Comparison of ENCODE assay signal across 18 cellular contexts in the genomic region with DNA sequence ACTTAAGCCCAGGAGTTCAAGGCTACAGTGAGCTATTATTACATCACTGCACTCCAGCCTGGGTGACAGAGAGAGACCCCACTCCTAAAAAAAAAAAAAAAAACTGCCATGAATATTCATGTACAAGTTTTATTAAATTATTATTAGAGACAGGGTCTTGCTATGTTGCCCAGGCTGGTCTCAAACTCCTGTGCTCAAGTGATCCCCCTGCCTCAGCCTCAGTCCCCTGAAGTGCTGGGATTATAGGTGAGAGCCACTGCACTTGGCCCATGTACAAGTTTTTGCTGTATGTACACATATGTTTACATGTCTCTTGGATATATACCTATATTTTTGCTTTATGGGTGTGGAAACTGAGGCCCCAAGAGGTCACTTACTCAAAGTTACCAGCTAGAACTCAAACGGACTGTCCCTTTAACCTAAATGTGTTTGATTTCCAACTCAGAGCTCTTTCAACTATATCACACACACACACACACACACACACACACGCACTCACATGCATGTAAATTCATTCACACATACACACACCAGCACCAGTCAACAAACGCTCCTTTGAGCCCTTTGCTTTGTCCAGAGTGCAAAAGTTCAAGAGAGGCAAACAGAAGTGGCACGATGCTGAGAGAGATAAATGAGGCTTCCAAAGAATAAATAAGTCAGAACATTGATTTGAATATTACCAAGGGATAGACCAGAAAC. TPM values are rescaled to one million over a fixed set of nuclear protein-coding genes. Genes with fewer than 3 reads are reported as not detected.
DNase-seq lines count a peak whose midpoint lies in the region; ATAC-seq and TF ChIP-seq lines count a peak whose summit lies in the region.
"Had no signal": no experiment of that assay in that cellular context is flagged by ENCODE, and none has a peak within 500 bp of the region (broad histone marks: within the 10 kb centered on the region; RNA-seq: fewer than 3 reads in every experiment).

No MANE protein-coding gene starts in this region.

- peaks cover 21% of the 10 kb centered on the region for H3K4me1 Mint-ChIP-seq in type B pancreatic cell (ENCODE audit: unreplicated experiment)
- H3K4me1 Mint-ChIP-seq in Caco-2 (ENCODE audit: low read depth, unreplicated experiment), result peaks cover 7% of the 10 kb centered on the region

- H3K9ac ChIP-seq in neuronal stem cell (ENCODE audit: low read depth, low read length, poor library complexity), result no peak overlapping the region

- DNase-seq in cardiac septum (ENCODE audit: low spot score) (peak; percentile 1), Right ventricle myocardium superior (no peak), islet precursor cell (peak; percentile 34), neuronal stem cell (ENCODE audit: low spot score) (no peak), type B pancreatic cell (ENCODE audit: extremely low spot score, unreplicated experiment) (no peak), Caco-2 (no peak), HEK293T (ENCODE audit: extremely low spot score) (no peak)
- DNase-seq in effector CD4-positive, alpha-beta T cell, result no peak
- DNase-seq: CD8-positive, alpha-beta memory T cell; HFFc6; NCI-H1048; NCI-H1436 treated with DMSO at 0.1 percent for 48 hours; NCI-H2029; NCI-H345 had no signal

- no peak overlapping the region for H3K23ac ChIP-seq in neuronal stem cell (ENCODE audit: low read depth, low read length, poor library complexity)

- no peaks in the 10 kb centered on the region for H3K27me3 Mint-ChIP-seq in type B pancreatic cell
- peaks cover 3% of the 10 kb centered on the region for H3K27me3 Mint-ChIP-seq in Caco-2 (ENCODE audit: insufficient read depth, unreplicated experiment)

- TF ChIP-seq CTCF in type B pancreatic cell (conservative IDR thresholded peaks at IDR 0.05), result no peak
- TF ChIP-seq CTCF in Caco-2 (IDR thresholded peaks at IDR 0.05; ENCODE audit: insufficient read depth in 1 of 2, low read depth in 1 of 2, low read length in 1 of 2, severe bottlenecking in 1 of 2, unreplicated experiment in 1 of 2), result no peak

- H2BK12ac ChIP-seq in neuronal stem cell (ENCODE audit: low read length), result no peak overlapping the region

- no CpG with 5 or more reads among the region's 4 CpGs for WGBS in neuronal stem cell (ENCODE audit: extremely low coverage in 2 of 2, insufficient read length in 2 of 2, insufficient replicate concordance in 1 of 2), 2 donors

- CTCF ChIA-PET in Caco-2 (lab: Charles Lee), result interaction anchor here (0.6 kb wide), 1 partner anchor 816 kb away, joined by 3 read pairs; no protein-coding TSS in a partner anchor
- CTCF ChIA-PET in HEK293T (lab: Yijun Ruan, JAX), result no interaction called here

- no peak overlapping the region for H3K27ac ChIP-seq in neuronal stem cell (replicated peaks; ENCODE audit: low read length)

- H3K4me2 ChIP-seq in neuronal stem cell (ENCODE audit: insufficient read depth, low read length, poor library complexity, severe bottlenecking), result no peak overlapping the region

- H4K8ac ChIP-seq in neuronal stem cell (ENCODE audit: low read depth, low read length), result no peak overlapping the region

- H3K4me1 ChIP-seq in neuronal stem cell (ENCODE audit: control insufficient read depth in 2 of 2, insufficient read depth in 1 of 2, low read depth in 1 of 2, low read length in 2 of 2) (peaks cover 3 to 6% of the 10 kb centered on the region in 2 donors), Caco-2 (no peaks in the 10 kb centered on the region)

- no peaks in the 10 kb centered on the region for H3K79me1 ChIP-seq in neuronal stem cell (ENCODE audit: low read depth, low read length)

- no peak overlapping the region for H2AK5ac ChIP-seq in neuronal stem cell (ENCODE audit: low read depth, low read length)

- no peaks in the 10 kb centered on the region for H3K9me3 Mint-ChIP-seq in type B pancreatic cell
- no peaks in the 10 kb centered on the region for H3K9me3 Mint-ChIP-seq in Caco-2 (ENCODE audit: unreplicated experiment)
- H3K9me3 Mint-ChIP-seq: CD8-positive, alpha-beta memory T cell; HFFc6 had no signal

- peaks cover 0 to 4% (median 0%) of the 10 kb centered on the region in 3 experiments for H3K27me3 ChIP-seq in neuronal stem cell (ENCODE audit: control insufficient read depth in 3 of 3, insufficient read depth in 3 of 3, low read depth in 1 of 3, low read length in 3 of 3)
- H3K27me3 ChIP-seq in Caco-2 (replicated peaks; ENCODE audit: control insufficient read depth, insufficient read depth, low read length), result no peaks in the 10 kb centered on the region

- POLR2A ChIA-PET in Caco-2 (lab: Charles Lee), result interaction anchor here (0.7 kb wide), 1 partner anchor 173 kb away, joined by 5 read pairs; no protein-coding TSS in a partner anchor
- POLR2A ChIA-PET in HEK293T (lab: Yijun Ruan, JAX), result no interaction called here

- no peaks in the 10 kb centered on the region for H3K9me3 ChIP-seq in neuronal stem cell (replicated peaks in 1 of 2; ENCODE audit: control insufficient read depth in 2 of 2, insufficient read depth in 1 of 2, low read depth in 1 of 2, low read length in 2 of 2)
- H3K9me3 ChIP-seq in Caco-2, result no peaks in the 10 kb centered on the region

- no peak overlapping the region for H2BK15ac ChIP-seq in neuronal stem cell (ENCODE audit: low read length)

- peak overlapping the region; percentile 20 for H3K27ac Mint-ChIP-seq in type B pancreatic cell
- no peak overlapping the region for H3K27ac Mint-ChIP-seq in Caco-2 (ENCODE audit: unreplicated experiment)
- H3K27ac Mint-ChIP-seq: CD8-positive, alpha-beta memory T cell; HFFc6 had no signal

- no peak overlapping the region for H3K4ac ChIP-seq in neuronal stem cell (ENCODE audit: low read length)

- H3K14ac ChIP-seq in neuronal stem cell (ENCODE audit: low read length), result no peak overlapping the region

- H3K18ac ChIP-seq in neuronal stem cell (ENCODE audit: low read length), result no peak overlapping the region

- no peak overlapping the region for H4K91ac ChIP-seq in neuronal stem cell (ENCODE audit: low read depth, low read length, poor library complexity)

- no peaks in the 10 kb centered on the region for H3K36me3 ChIP-seq in neuronal stem cell (replicated peaks in 1 of 2; ENCODE audit: control insufficient read depth in 2 of 2, insufficient read depth in 2 of 2, low read length in 2 of 2)
- H3K36me3 ChIP-seq in Caco-2 (ENCODE audit: control insufficient read depth, insufficient read depth, low read length), result no peaks in the 10 kb centered on the region

- BruUV-seq in Caco-2 (replicated peaks; lab: Mats Ljungman, UMichigan), result no TSS peak

- no peak overlapping the region for H2BK120ac ChIP-seq in neuronal stem cell (ENCODE audit: low read depth, low read length)

- H3K4me3 Mint-ChIP-seq in type B pancreatic cell, result no peak overlapping the region
- H3K4me3 Mint-ChIP-seq in Caco-2 (ENCODE audit: unreplicated experiment), result no peak overlapping the region
- H3K4me3 Mint-ChIP-seq: CD8-positive, alpha-beta memory T cell; HFFc6 had no signal

- no peak overlapping the region for H2BK5ac ChIP-seq in neuronal stem cell (ENCODE audit: low read length)

- H3K36me3 Mint-ChIP-seq in type B pancreatic cell (no peaks in the 10 kb centered on the region), Caco-2 (ENCODE audit: insufficient read depth, unreplicated experiment) (no peaks in the 10 kb centered on the region)

- H3K4me3 ChIP-seq in neuronal stem cell (ENCODE audit: low read length in 2 of 2) (no peak overlapping the region), Caco-2 (ENCODE audit: low read depth, low read length) (no peak overlapping the region)

- peak overlapping the region; percentile 48 for H2AFZ ChIP-seq in neuronal stem cell (ENCODE audit: low read length)

- no peak for ATAC-seq in Right ventricle myocardium superior (ENCODE audit: poor library complexity)
- ATAC-seq: Panc1 had no signal

- intact Hi-C loops in cardiac septum (cut with DNase I) (no loop called here), Right ventricle myocardium superior (cut with DNase I) (no loop called here), Caco-2 (cut with micrococcal nuclease; ENCODE audit: unreplicated experiment) (no loop called here)

TF ChIP-seq in HEK293T, 16 proteins besides CTCF, POLR2A, EP300 and RAD21:
- TF ChIP-seq ZNF384 (IDR thresholded peaks at IDR 0.05) (no peak), SP1 (IDR thresholded peaks at IDR 0.05) (no peak)

RNA-seq across cellular contexts. Expression of a gene that starts 42.3 kb away (rescaled TPM):
- 16.1 TPM for total RNA-seq in cardiac septum
- 20.3 TPM for total RNA-seq in Right ventricle myocardium superior
- 54.4 TPM for polyA plus RNA-seq in neuronal stem cell (2013, experiment 1 of 2)
- polyA plus RNA-seq in neuronal stem cell (2013, experiment 2 of 2), result 56.1 TPM
- total RNA-seq in type B pancreatic cell (ENCODE audit: low replicate concordance), result 51.1 and 56.7 TPM in 2 replicates
- total RNA-seq in Caco-2 (2022), result 41.2 and 43.5 TPM in 2 replicates

RNA-seq across cellular contexts. Expression of a gene that starts 45.3 kb away (rescaled TPM):
- not detected for total RNA-seq in cardiac septum
- total RNA-seq in Right ventricle myocardium superior, result not detected
- 41.7 TPM for polyA plus RNA-seq in neuronal stem cell (2013, experiment 1 of 2)
- 41.7 TPM for polyA plus RNA-seq in neuronal stem cell (2013, experiment 2 of 2)
- total RNA-seq in type B pancreatic cell (ENCODE audit: low replicate concordance), result 1.1 and 61.1 TPM in 2 replicates
- 0.34 and 0.56 TPM in 2 replicates for total RNA-seq in Caco-2 (2022)
- total RNA-seq: CD8-positive, alpha-beta memory T cell; H4; HFFc6; MCF 10A had no signal
- polyA plus RNA-seq: BJ had no signal

Comparison
In these comparisons a context has a peak if more than half of its experiments do, and no peak if none do; other contexts are left out.
1. DNase-seq: peak in cardiac septum (single experiment) and islet precursor cell (single experiment); none in Right ventricle myocardium superior (single experiment), neuronal stem cell (single experiment), type B pancreatic cell (single experiment), Caco-2 (0 of 2), effector CD4-positive, alpha-beta T cell (single experiment) and HEK293T (single experiment).